ENCODE assay signal across 29 cellular contexts in the genomic region with DNA sequence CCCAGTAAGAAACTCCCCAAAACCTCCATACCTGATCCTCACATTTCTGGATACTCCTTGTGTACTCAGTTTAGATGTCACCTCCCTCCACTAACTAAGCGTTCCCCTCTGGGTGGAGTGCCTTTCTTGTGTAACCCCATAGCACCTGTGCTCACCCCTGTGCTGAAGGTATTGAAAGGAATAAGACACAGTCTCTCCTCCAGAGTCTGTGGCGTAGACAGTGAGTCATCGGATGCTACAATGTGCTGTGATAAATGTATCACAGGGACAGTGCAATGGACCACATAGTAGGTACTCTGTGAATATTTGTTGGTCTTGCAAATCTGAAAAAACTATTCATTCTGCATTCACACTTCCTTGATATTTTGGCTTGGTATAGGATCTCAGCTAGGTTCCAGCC. TPM values are rescaled to one million over a fixed set of nuclear protein-coding genes. Genes with fewer than 3 reads are reported as not detected.
DNase-seq lines count a peak whose midpoint lies in the region; ATAC-seq, FAIRE-seq and TF ChIP-seq lines count a peak whose summit lies in the region.
"Had no signal": no experiment of that assay in that cellular context is flagged by ENCODE, and none has a peak within 500 bp of the region (broad histone marks: within the 10 kb centered on the region; RNA-seq: fewer than 3 reads in every experiment).

No MANE protein-coding gene starts in this region.

- TF ChIP-seq CTCF in WERI-Rb-1 (IDR thresholded peaks at IDR 0.05; ENCODE audit: low read depth, low read length) (no peak), keratinocyte (optimal IDR thresholded peaks at IDR 0.05 in 1 of 3, IDR thresholded peaks at IDR 0.05 in 1 of 3, conservative IDR thresholded peaks at IDR 0.05 in 1 of 3; ENCODE audit: extremely low read depth in 1 of 3, insufficient read depth in 2 of 3, low read length in 3 of 3) (no peak), tibial artery (IDR thresholded peaks at IDR 0.05) (no peak)

- FAIRE-seq in keratinocyte (lab: Jason Lieb, UNC): peak; percentile 72
- FAIRE-seq: endothelial cell of umbilical vein, islet of Langerhans had no signal

- H3K36me3 Mint-ChIP-seq in T-helper 2 cell treated with Interferon-gamma antibody and Interleukin-4, amounts not matched to agents 5 μg/mL and 100 μg/mL, for 36 hours (ENCODE audit: low read depth): no peaks in the 10 kb centered on the region
- H3K36me3 Mint-ChIP-seq: natural killer cell treated with Interleukin-12 subunit alpha and Interleukin-12 subunit beta and Interleukin-15 and Interleukin-18, amount 100 ng/mL, for 72 hours had no signal

- no peak for ATAC-seq in HG02763 (IDR thresholded peaks at IDR 0.05; ENCODE audit: unreplicated experiment)
- ATAC-seq: activated naive CD8-positive, alpha-beta T cell treated with anti-CD3 and anti-CD28 coated beads, Interleukin-2, amount 50 U/mL, for 24 hours; natural killer cell treated with Interleukin-12 subunit alpha and Interleukin-12 subunit beta and Interleukin-15 and Interleukin-18, amount 100 ng/mL, for 72 hours had no signal

- H3K9me1 ChIP-seq in keratinocyte (ENCODE audit: control insufficient read depth, extremely low read depth, insufficient read depth, low read length): peaks cover 3% of the 10 kb centered on the region

- H3K27me3 ChIP-seq in WERI-Rb-1 (ENCODE audit: insufficient read depth, low read depth, severe bottlenecking) (no peaks in the 10 kb centered on the region), keratinocyte (ENCODE audit: control insufficient read depth, extremely low read depth, insufficient read depth, low read length) (no peaks in the 10 kb centered on the region), tibial artery (no peaks in the 10 kb centered on the region)
- H3K27me3 ChIP-seq: thyroid gland had no signal

- H3K4me3 Mint-ChIP-seq in T-helper 2 cell treated with Interferon-gamma antibody and Interleukin-4, amounts not matched to agents 5 μg/mL and 100 μg/mL, for 36 hours: no peak overlapping the region
- H3K4me3 Mint-ChIP-seq: activated CD4-positive, alpha-beta T cell treated with anti-CD3 and anti-CD28 coated beads, Interleukin-2, amount 10 ng/mL, durations not matched to agents 7 days and 5 days; activated naive CD8-positive, alpha-beta T cell treated with anti-CD3 and anti-CD28 coated beads, Interleukin-2, amount 50 U/mL, for 24 hours; B cell; dendritic cell treated with granulocyte-macrophage colony-stimulating factor and Interleukin-4, amounts not matched to agents 40 ng/mL and 50 ng/mL, for 4 days; natural killer cell treated with Interleukin-12 subunit alpha and Interleukin-12 subunit beta and Interleukin-15 and Interleukin-18, amount 100 ng/mL, for 72 hours had no signal

- DNase-seq in NCI-H82 (lab: John Stamatoyannopoulos, UW) (peak; percentile 25), NCI-H82 treated with DMSO at 0.1 percent for 48 hours (lab: John Stamatoyannopoulos, UW; ENCODE audit: unreplicated experiment) (no peak), WERI-Rb-1 (no peak), keratinocyte (ENCODE audit: low read depth, low spot score) (no peak), tibial artery (no peak)
- DNase-seq in activated effector memory CD4-positive, alpha-beta T cell treated with anti-CD3 and anti-CD28 coated beads, Interleukin-2, amount 50 U/mL, for 16 hours: no peak
- no peak for DNase-seq in T-helper 2 cell treated with Interferon-gamma antibody and Interleukin-4, amounts not matched to agents 5 μg/mL and 100 μg/mL, for 36 hours (ENCODE audit: low spot score)
- DNase-seq: activated CD4-positive, alpha-beta T cell treated with anti-CD3 and anti-CD28 coated beads, Interleukin-2, amount 10 ng/mL, durations not matched to agents 7 days and 5 days; activated naive CD8-positive, alpha-beta T cell treated with anti-CD3 and anti-CD28 coated beads, Interleukin-2, amount 50 U/mL, for 24 hours; Calu3; HCEC 1CT; hippocampal formation; Kasumi-1; midbrain; NCI-H1105 treated with DMSO at 0.1 percent for 48 hours; NCI-H510A; stimulated activated naive CD4-positive, alpha-beta T cell; SW 1271; thyroid gland had no signal

- no peak overlapping the region for H3K4me2 ChIP-seq in keratinocyte (ENCODE audit: control insufficient read depth, extremely low read depth, insufficient read depth, low read depth, low read length)

- H3K9me3 ChIP-seq in WERI-Rb-1 (ENCODE audit: severe bottlenecking): no peaks in the 10 kb centered on the region
- no peaks in the 10 kb centered on the region for H3K9me3 ChIP-seq in keratinocyte (ENCODE audit: control insufficient read depth, low read depth, low read length)
- H3K9me3 ChIP-seq in tibial artery: no peaks in the 10 kb centered on the region
- H3K9me3 ChIP-seq: thyroid gland had no signal

- no peaks in the 10 kb centered on the region for H3K9me3 Mint-ChIP-seq in T-helper 2 cell treated with Interferon-gamma antibody and Interleukin-4, amounts not matched to agents 5 μg/mL and 100 μg/mL, for 36 hours
- H3K9me3 Mint-ChIP-seq: activated CD4-positive, alpha-beta T cell treated with anti-CD3 and anti-CD28 coated beads, Interleukin-2, amount 10 ng/mL, durations not matched to agents 7 days and 5 days; activated naive CD8-positive, alpha-beta T cell treated with anti-CD3 and anti-CD28 coated beads, Interleukin-2, amount 50 U/mL, for 24 hours; activated T-helper 2 cell treated with anti-CD3 and anti-CD28 coated beads, Interferon-gamma antibody, Interleukin-2, Interleukin-4, amounts not matched to agents 10 μg/mL and 5 μg/mL and 100 μg/mL, durations not matched to agents 14 hours and 24 hours and 36 hours; dendritic cell treated with granulocyte-macrophage colony-stimulating factor and Interleukin-4, amounts not matched to agents 40 ng/mL and 50 ng/mL, for 4 days; natural killer cell treated with Interleukin-12 subunit alpha and Interleukin-12 subunit beta and Interleukin-15 and Interleukin-18, amount 100 ng/mL, for 72 hours had no signal

- H3K9ac ChIP-seq in keratinocyte (ENCODE audit: control insufficient read depth, extremely low read depth, insufficient read depth, low read length): no peak overlapping the region

- H3K4me1 Mint-ChIP-seq in T-helper 2 cell treated with Interferon-gamma antibody and Interleukin-4, amounts not matched to agents 5 μg/mL and 100 μg/mL, for 36 hours (ENCODE audit: low read depth): no peaks in the 10 kb centered on the region
- H3K4me1 Mint-ChIP-seq: activated naive CD8-positive, alpha-beta T cell treated with anti-CD3 and anti-CD28 coated beads, Interleukin-2, amount 50 U/mL, for 24 hours; B cell had no signal

- H3K4me3 ChIP-seq in WERI-Rb-1 (ENCODE audit: low read depth, low read length): no peak overlapping the region
- no peak overlapping the region for H3K4me3 ChIP-seq in keratinocyte (ENCODE audit: control insufficient read depth in 2 of 3, extremely low read depth in 1 of 3, insufficient read depth in 2 of 3, low read depth in 1 of 3, low read length in 3 of 3)
- H3K4me3 ChIP-seq in tibial artery: no peak overlapping the region
- H3K4me3 ChIP-seq: skin epidermis, thyroid gland had no signal

- H2AFZ ChIP-seq in keratinocyte (ENCODE audit: control insufficient read depth, low read length): no peak overlapping the region

- H3K27ac Mint-ChIP-seq in T-helper 2 cell treated with Interferon-gamma antibody and Interleukin-4, amounts not matched to agents 5 μg/mL and 100 μg/mL, for 36 hours: no peak overlapping the region
- H3K27ac Mint-ChIP-seq: activated CD4-positive, alpha-beta T cell treated with anti-CD3 and anti-CD28 coated beads, Interleukin-2, amount 10 ng/mL, durations not matched to agents 7 days and 5 days; activated naive CD8-positive, alpha-beta T cell treated with anti-CD3 and anti-CD28 coated beads, Interleukin-2, amount 50 U/mL, for 24 hours; activated T-helper 2 cell treated with anti-CD3 and anti-CD28 coated beads, Interferon-gamma antibody, Interleukin-2, Interleukin-4, amounts not matched to agents 10 μg/mL and 5 μg/mL and 100 μg/mL, durations not matched to agents 14 hours and 24 hours and 36 hours; B cell; dendritic cell treated with granulocyte-macrophage colony-stimulating factor and Interleukin-4, amounts not matched to agents 40 ng/mL and 50 ng/mL, for 4 days; natural killer cell treated with Interleukin-12 subunit alpha and Interleukin-12 subunit beta and Interleukin-15 and Interleukin-18, amount 100 ng/mL, for 72 hours; progenitor cell of endocrine pancreas had no signal

- intact Hi-C loops in tibial artery (cut with DNase I; ENCODE audit: low total_unique reads): no loop called here

- H4K20me1 ChIP-seq in keratinocyte (ENCODE audit: control insufficient read depth, extremely low read depth, insufficient read depth, low read length): no peaks in the 10 kb centered on the region

- peaks cover 33% of the 10 kb centered on the region for H3K4me1 ChIP-seq in keratinocyte (ENCODE audit: control insufficient read depth, extremely low read depth, insufficient read depth, low read length)
- peaks cover 0 to 54% (median 27%) of the 10 kb centered on the region in 4 donors for H3K4me1 ChIP-seq in tibial artery

- H3K36me3 ChIP-seq in WERI-Rb-1 (no peaks in the 10 kb centered on the region), keratinocyte (ENCODE audit: control insufficient read depth in 2 of 2, extremely low read depth in 1 of 2, insufficient read depth in 2 of 2, low read length in 2 of 2) (peaks cover 0 to 3% of the 10 kb centered on the region in 2 experiments), tibial artery (peaks cover 0 to 2% (median 0%) of the 10 kb centered on the region in 3 donors)
- H3K36me3 ChIP-seq: thyroid gland had no signal

- H3K27me3 Mint-ChIP-seq in T-helper 2 cell treated with Interferon-gamma antibody and Interleukin-4, amounts not matched to agents 5 μg/mL and 100 μg/mL, for 36 hours (ENCODE audit: low read depth): peaks cover 10% of the 10 kb centered on the region
- H3K27me3 Mint-ChIP-seq: activated naive CD8-positive, alpha-beta T cell treated with anti-CD3 and anti-CD28 coated beads, Interleukin-2, amount 50 U/mL, for 24 hours had no signal

- H3K27ac ChIP-seq in WERI-Rb-1 (peak overlapping the region; percentile 97), keratinocyte (ENCODE audit: control insufficient read depth, insufficient read depth, low read length) (no peak overlapping the region), tibial artery (peak overlapping the region; percentile 66 to 70)
- H3K27ac ChIP-seq: 22Rv1, thyroid gland had no signal

- peaks cover 10% of the 10 kb centered on the region for H3K79me2 ChIP-seq in keratinocyte (ENCODE audit: control insufficient read depth, insufficient read depth, low read length)

- dilution Hi-C loops in keratinocyte (cut with MboI; ENCODE audit: extremely low pct_ligation_motif_present, low sequenced_read_pairs): no loop called here

RNA-seq across cellular contexts. Expression of a gene that starts 30.8 kb away (rescaled TPM):
- polyA plus RNA-seq in keratinocyte: 27.5 to 39.5 TPM (median 36.2 TPM) in 3 replicates
- polyA plus RNA-seq in keratinocyte (2011; ENCODE audit: low read depth): 8.1 TPM
- 16.4 and 18.7 TPM in 2 replicates for polyA plus RNA-seq in keratinocyte (2011; cell fraction: cytosol; rRNA removed)
- polyA plus RNA-seq in keratinocyte (2011; cell fraction: nucleus; rRNA removed): 54.8 and 72.2 TPM in 2 replicates
- 9.1 and 32.9 TPM in 2 replicates for polyA plus RNA-seq in keratinocyte (2012; ENCODE audit: low replicate concordance)
- polyA minus RNA-seq in keratinocyte: 29.9 to 42.2 TPM (median 33.7 TPM) in 3 replicates
- 11.1 TPM for polyA minus RNA-seq in keratinocyte (2011; cell fraction: cytosol; rRNA and poly(A)+ RNA removed)
- polyA minus RNA-seq in keratinocyte (2011; cell fraction: nucleus; rRNA and poly(A)+ RNA removed): 25.3 and 39.2 TPM in 2 replicates
